ENCODE assay signal across 12 cellular contexts in genomic region chr14:37034410-37035285, GRCh38.
DNase-seq lines count a peak whose midpoint lies in the region; FAIRE-seq and TF ChIP-seq lines count a peak whose summit lies in the region.
"Had no signal": no experiment of that assay in that cellular context is flagged by ENCODE, and none has a peak within 500 bp of the region (broad histone marks: within the 10 kb centered on the region; RNA-seq: fewer than 3 reads in every experiment).

No MANE protein-coding gene starts in this region.

- no peaks in the 10 kb centered on the region for H4K20me1 ChIP-seq in GM23248 (ENCODE audit: insufficient read depth)
- H4K20me1 ChIP-seq in keratinocyte (ENCODE audit: control insufficient read depth, extremely low read depth, insufficient read depth, low read length): no peaks in the 10 kb centered on the region

- H3K4me1 Mint-ChIP-seq in activated CD4-positive, alpha-beta T cell treated with anti-CD3 and anti-CD28 coated beads, Interleukin-2, amount 10 ng/mL, durations not matched to agents 24 days and 14 days: no peaks in the 10 kb centered on the region
- H3K4me1 Mint-ChIP-seq in Caco-2 (ENCODE audit: low read depth, unreplicated experiment): peaks cover 29% of the 10 kb centered on the region
- H3K4me1 Mint-ChIP-seq: stimulated activated memory B cell treated with anti-CD40 and anti-IgM and Interleukin-4, amounts not matched to agents 10 μg/mL and 1 μg/mL and 100 μg/mL, for 72 hours had no signal

- H3K4me3 Mint-ChIP-seq in activated CD4-positive, alpha-beta T cell treated with anti-CD3 and anti-CD28 coated beads, Interleukin-2, amount 10 ng/mL, durations not matched to agents 24 days and 14 days: no peak overlapping the region
- H3K4me3 Mint-ChIP-seq in Caco-2 (ENCODE audit: unreplicated experiment): no peak overlapping the region
- H3K4me3 Mint-ChIP-seq: stimulated activated memory B cell treated with anti-CD40 and anti-IgM and Interleukin-4, amounts not matched to agents 10 μg/mL and 1 μg/mL and 100 μg/mL, for 72 hours had no signal

- H3K9me3 ChIP-seq in GM23248 (ENCODE audit: low read depth) (no peaks in the 10 kb centered on the region), SJCRH30 (replicated peaks) (no peaks in the 10 kb centered on the region), keratinocyte (ENCODE audit: control insufficient read depth, low read depth, low read length) (no peaks in the 10 kb centered on the region), Caco-2 (no peaks in the 10 kb centered on the region)

- H3K36me3 Mint-ChIP-seq in activated CD4-positive, alpha-beta T cell treated with anti-CD3 and anti-CD28 coated beads, Interleukin-2, amount 10 ng/mL, durations not matched to agents 24 days and 14 days (ENCODE audit: low read depth): no peaks in the 10 kb centered on the region
- no peaks in the 10 kb centered on the region for H3K36me3 Mint-ChIP-seq in Caco-2 (ENCODE audit: insufficient read depth, unreplicated experiment)
- H3K36me3 Mint-ChIP-seq: stimulated activated memory B cell treated with anti-CD40 and anti-IgM and Interleukin-4, amounts not matched to agents 10 μg/mL and 1 μg/mL and 100 μg/mL, for 72 hours had no signal

- no peak overlapping the region for H3K9ac ChIP-seq in GM23248
- H3K9ac ChIP-seq in keratinocyte (ENCODE audit: control insufficient read depth, extremely low read depth, insufficient read depth, low read length): no peak overlapping the region

- in situ Hi-C loops in GM23248 (cut with MboI): no loop called here

- no peak overlapping the region for H3K27ac Mint-ChIP-seq in activated CD4-positive, alpha-beta T cell treated with anti-CD3 and anti-CD28 coated beads, Interleukin-2, amount 10 ng/mL, durations not matched to agents 24 days and 14 days
- H3K27ac Mint-ChIP-seq in Caco-2 (ENCODE audit: unreplicated experiment): no peak overlapping the region
- H3K27ac Mint-ChIP-seq: stimulated activated memory B cell treated with anti-CD40 and anti-IgM and Interleukin-4, amounts not matched to agents 10 μg/mL and 1 μg/mL and 100 μg/mL, for 72 hours had no signal

- CTCF ChIA-PET in Caco-2 (lab: Charles Lee): interaction anchor here (0.6 kb wide), 1 partner anchor 30 kb away, joined by 3 read pairs; no protein-coding TSS in a partner anchor

- no peaks in the 10 kb centered on the region for H3K9me3 Mint-ChIP-seq in activated CD4-positive, alpha-beta T cell treated with anti-CD3 and anti-CD28 coated beads, Interleukin-2, amount 10 ng/mL, durations not matched to agents 24 days and 14 days
- H3K9me3 Mint-ChIP-seq in Caco-2 (ENCODE audit: unreplicated experiment): no peaks in the 10 kb centered on the region
- H3K9me3 Mint-ChIP-seq: stimulated activated memory B cell treated with anti-CD40 and anti-IgM and Interleukin-4, amounts not matched to agents 10 μg/mL and 1 μg/mL and 100 μg/mL, for 72 hours had no signal

- DNase-seq in AG09319 (ENCODE audit: extremely low read depth, low read depth) (peak; percentile 27), GM23248 (peak; percentile 84), SJCRH30 (peak; percentile 21 to 43), keratinocyte (ENCODE audit: low read depth, low spot score) (no peak), ureter (ENCODE audit: low spot score) (no peak), NOMO-1 treated with DMSO at 0.1 percent for 48 hours (lab: John Stamatoyannopoulos, UW; ENCODE audit: unreplicated experiment) (no peak), Caco-2 (no peak)
- DNase-seq in activated CD4-positive, alpha-beta T cell treated with anti-CD3 and anti-CD28 coated beads, Interleukin-2, amount 10 ng/mL, durations not matched to agents 24 days and 14 days: no peak
- DNase-seq: amniotic stem cell; NK-92 treated with Interleukin-12 subunit alpha and Interleukin-12 subunit beta, amount 100 ng/mL, for 24 hours; stimulated activated CD4-positive, alpha-beta T cell treated with anti-CD3 and anti-CD28 coated beads, Interleukin-15, amount 100 ng/mL, for 24 hours had no signal

- H3K36me3 ChIP-seq in GM23248 (ENCODE audit: low read depth) (no peaks in the 10 kb centered on the region), SJCRH30 (no peaks in the 10 kb centered on the region), keratinocyte (ENCODE audit: control insufficient read depth in 2 of 2, extremely low read depth in 1 of 2, insufficient read depth in 2 of 2, low read length in 2 of 2) (no peaks in the 10 kb centered on the region), Caco-2 (ENCODE audit: control insufficient read depth, insufficient read depth, low read length) (no peaks in the 10 kb centered on the region)

- TF ChIP-seq CTCF in AG09319 (IDR thresholded peaks at IDR 0.05; ENCODE audit: low read depth, low read length): no peak
- TF ChIP-seq CTCF in keratinocyte (optimal IDR thresholded peaks at IDR 0.05 in 1 of 3, IDR thresholded peaks at IDR 0.05 in 1 of 3, conservative IDR thresholded peaks at IDR 0.05 in 1 of 3; ENCODE audit: extremely low read depth in 1 of 3, insufficient read depth in 2 of 3, low read length in 3 of 3): no peak
- no peak for TF ChIP-seq CTCF in Caco-2 (IDR thresholded peaks at IDR 0.05; ENCODE audit: insufficient read depth in 1 of 2, low read depth in 1 of 2, low read length in 1 of 2, severe bottlenecking in 1 of 2, unreplicated experiment in 1 of 2)

- H2AFZ ChIP-seq in GM23248: no peak overlapping the region
- peak overlapping the region; percentile 52 for H2AFZ ChIP-seq in keratinocyte (ENCODE audit: control insufficient read depth, low read length)

- no peaks in the 10 kb centered on the region for H3K27me3 Mint-ChIP-seq in activated CD4-positive, alpha-beta T cell treated with anti-CD3 and anti-CD28 coated beads, Interleukin-2, amount 10 ng/mL, durations not matched to agents 24 days and 14 days
- no peaks in the 10 kb centered on the region for H3K27me3 Mint-ChIP-seq in Caco-2 (ENCODE audit: insufficient read depth, unreplicated experiment)
- H3K27me3 Mint-ChIP-seq: stimulated activated memory B cell treated with anti-CD40 and anti-IgM and Interleukin-4, amounts not matched to agents 10 μg/mL and 1 μg/mL and 100 μg/mL, for 72 hours had no signal

- dilution Hi-C loops in keratinocyte (cut with MboI; ENCODE audit: extremely low pct_ligation_motif_present, low sequenced_read_pairs): no loop called here

- H3K4me2 ChIP-seq in GM23248 (ENCODE audit: unreplicated experiment) (peak overlapping the region; percentile 53), keratinocyte (ENCODE audit: control insufficient read depth, extremely low read depth, insufficient read depth, low read depth, low read length) (no peak overlapping the region)

- no peaks in the 10 kb centered on the region for H3K79me2 ChIP-seq in GM23248 (ENCODE audit: insufficient read depth)
- H3K79me2 ChIP-seq in keratinocyte (ENCODE audit: control insufficient read depth, insufficient read depth, low read length): no peaks in the 10 kb centered on the region

- H3K9me1 ChIP-seq in keratinocyte (ENCODE audit: control insufficient read depth, extremely low read depth, insufficient read depth, low read length): no peaks in the 10 kb centered on the region

- no peaks in the 10 kb centered on the region for H3K27me3 ChIP-seq in GM23248 (replicated peaks; ENCODE audit: insufficient read depth)
- H3K27me3 ChIP-seq in SJCRH30: no peaks in the 10 kb centered on the region
- H3K27me3 ChIP-seq in keratinocyte (ENCODE audit: control insufficient read depth, extremely low read depth, insufficient read depth, low read length): no peaks in the 10 kb centered on the region
- no peaks in the 10 kb centered on the region for H3K27me3 ChIP-seq in Caco-2 (replicated peaks; ENCODE audit: control insufficient read depth, insufficient read depth, low read length)

- H3F3A ChIP-seq in GM23248 (ENCODE audit: insufficient read depth): peaks cover 20% of the 10 kb centered on the region

- H3K4me3 ChIP-seq in GM23248 (peak overlapping the region; percentile 40; the same call in 1 of the 2 replicates), SJCRH30 (no peak overlapping the region), keratinocyte (ENCODE audit: control insufficient read depth in 2 of 3, extremely low read depth in 1 of 3, insufficient read depth in 2 of 3, low read depth in 1 of 3, low read length in 3 of 3) (no peak overlapping the region), Caco-2 (ENCODE audit: low read depth, low read length) (no peak overlapping the region)

- no TSS peak for BruUV-seq in Caco-2 (replicated peaks; lab: Mats Ljungman, UMichigan)

- POLR2A ChIA-PET in Caco-2 (lab: Charles Lee): no interaction called here

- intact Hi-C loops in activated CD4-positive, alpha-beta T cell treated with anti-CD3 and anti-CD28 coated beads, Interleukin-2, amount 10 ng/mL, durations not matched to agents 24 days and 14 days (cut with micrococcal nuclease): no loop called here
- intact Hi-C loops in Caco-2 (cut with micrococcal nuclease; ENCODE audit: unreplicated experiment): no loop called here

- WGBS in GM23248 (ENCODE audit: low coverage in 1 of 2, low lambda C conversion rate in 2 of 2, missing lambda C conversion rate in 2 of 2), 2 experiments: 51 to 52% methylated on average over 11 of the region's 11 CpGs

- H3K27ac ChIP-seq in GM23248 (no peak overlapping the region), SJCRH30 (peak overlapping the region; percentile 57), keratinocyte (ENCODE audit: control insufficient read depth, insufficient read depth, low read length) (no peak overlapping the region)

- no peak for FAIRE-seq in keratinocyte (lab: Jason Lieb, UNC)

- H3K9me2 ChIP-seq in GM23248 (ENCODE audit: insufficient read depth): no peaks in the 10 kb centered on the region

- H3K4me1 ChIP-seq in GM23248 (ENCODE audit: insufficient read depth) (peaks cover 32% of the 10 kb centered on the region), SJCRH30 (peaks cover 36% of the 10 kb centered on the region), keratinocyte (ENCODE audit: control insufficient read depth, extremely low read depth, insufficient read depth, low read length) (peaks cover 5% of the 10 kb centered on the region), Caco-2 (peaks cover 31% of the 10 kb centered on the region)

Comparison
In these comparisons a context has a peak if more than half of its experiments do, and no peak if none do; other contexts are left out.
1. DNase-seq: peak in AG09319 (single experiment), GM23248 (single experiment) and SJCRH30 (2 of 2); none in keratinocyte (single experiment), ureter (single experiment), activated CD4-positive, alpha-beta T cell treated with anti-CD3 and anti-CD28 coated beads, Interleukin-2, amount 10 ng/mL, durations not matched to agents 24 days and 14 days (single experiment), NOMO-1 treated with DMSO at 0.1 percent for 48 hours (single experiment) and Caco-2 (0 of 2).